Comparison of ENCODE assay signal across 1 cellular context in the genomic region with DNA sequence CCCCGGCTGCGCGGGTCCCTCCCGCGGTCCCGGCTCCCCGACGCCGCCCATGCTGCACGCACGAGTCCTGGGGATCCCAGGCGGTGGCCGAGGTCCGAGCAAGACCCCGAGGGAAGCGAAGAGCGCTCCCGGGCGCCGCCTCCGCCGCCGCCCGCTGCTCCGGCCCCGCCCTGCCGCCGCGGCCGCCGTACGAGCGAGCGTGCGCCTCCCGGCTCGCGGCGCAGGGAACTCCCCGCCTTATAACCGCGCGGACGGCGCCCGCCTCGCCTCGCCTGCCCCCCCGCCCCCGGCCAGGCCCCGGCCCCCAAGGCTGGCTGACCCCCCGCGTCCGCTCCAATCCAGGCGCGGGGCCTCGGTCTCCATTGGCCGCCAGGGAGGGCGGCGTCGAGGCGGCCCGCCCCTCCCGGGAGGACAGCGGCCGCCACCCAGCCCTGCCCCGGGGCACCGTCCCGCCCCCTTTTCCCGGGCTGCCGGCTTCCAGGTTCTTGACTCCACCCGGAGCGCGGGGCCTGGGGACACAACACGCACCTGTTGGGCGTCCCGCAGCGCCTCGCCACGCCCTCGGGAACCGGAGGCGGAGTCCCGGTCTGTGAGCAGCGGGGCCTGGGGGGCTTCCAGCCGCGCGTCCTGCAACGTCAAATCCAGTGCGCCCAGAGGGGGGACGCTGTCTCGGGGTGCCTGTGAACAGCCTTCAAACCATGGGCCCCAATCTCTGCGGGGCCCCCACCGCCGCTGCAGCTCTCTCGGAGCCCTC.
TF ChIP-seq lines count a peak whose summit lies in the region.

FADS3 (minus strand) TSS at position 215 of the 754 bp plus-strand sequence; CDS start at position 51, 164 bp downstream.

TF ChIP-seq in K562, 482 proteins besides CTCF, POLR2A, EP300 and RAD21 (continued from another document and continues in another):
- TF ChIP-seq, protein P1, sequence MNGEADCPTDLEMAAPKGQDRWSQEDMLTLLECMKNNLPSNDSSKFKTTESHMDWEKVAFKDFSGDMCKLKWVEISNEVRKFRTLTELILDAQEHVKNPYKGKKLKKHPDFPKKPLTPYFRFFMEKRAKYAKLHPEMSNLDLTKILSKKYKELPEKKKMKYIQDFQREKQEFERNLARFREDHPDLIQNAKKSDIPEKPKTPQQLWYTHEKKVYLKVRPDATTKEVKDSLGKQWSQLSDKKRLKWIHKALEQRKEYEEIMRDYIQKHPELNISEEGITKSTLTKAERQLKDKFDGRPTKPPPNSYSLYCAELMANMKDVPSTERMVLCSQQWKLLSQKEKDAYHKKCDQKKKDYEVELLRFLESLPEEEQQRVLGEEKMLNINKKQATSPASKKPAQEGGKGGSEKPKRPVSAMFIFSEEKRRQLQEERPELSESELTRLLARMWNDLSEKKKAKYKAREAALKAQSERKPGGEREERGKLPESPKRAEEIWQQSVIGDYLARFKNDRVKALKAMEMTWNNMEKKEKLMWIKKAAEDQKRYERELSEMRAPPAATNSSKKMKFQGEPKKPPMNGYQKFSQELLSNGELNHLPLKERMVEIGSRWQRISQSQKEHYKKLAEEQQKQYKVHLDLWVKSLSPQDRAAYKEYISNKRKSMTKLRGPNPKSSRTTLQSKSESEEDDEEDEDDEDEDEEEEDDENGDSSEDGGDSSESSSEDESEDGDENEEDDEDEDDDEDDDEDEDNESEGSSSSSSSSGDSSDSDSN (IDR thresholded peaks at IDR 0.05; ENCODE audit: borderline replicate concordance in 1 of 2, low read depth in 2 of 2, low read length in 2 of 2): 0 out of 4 replicates have a peak, but pooled peaks of 1 of the 2 experiments have one; percentile 31
- TF ChIP-seq, protein P2, sequence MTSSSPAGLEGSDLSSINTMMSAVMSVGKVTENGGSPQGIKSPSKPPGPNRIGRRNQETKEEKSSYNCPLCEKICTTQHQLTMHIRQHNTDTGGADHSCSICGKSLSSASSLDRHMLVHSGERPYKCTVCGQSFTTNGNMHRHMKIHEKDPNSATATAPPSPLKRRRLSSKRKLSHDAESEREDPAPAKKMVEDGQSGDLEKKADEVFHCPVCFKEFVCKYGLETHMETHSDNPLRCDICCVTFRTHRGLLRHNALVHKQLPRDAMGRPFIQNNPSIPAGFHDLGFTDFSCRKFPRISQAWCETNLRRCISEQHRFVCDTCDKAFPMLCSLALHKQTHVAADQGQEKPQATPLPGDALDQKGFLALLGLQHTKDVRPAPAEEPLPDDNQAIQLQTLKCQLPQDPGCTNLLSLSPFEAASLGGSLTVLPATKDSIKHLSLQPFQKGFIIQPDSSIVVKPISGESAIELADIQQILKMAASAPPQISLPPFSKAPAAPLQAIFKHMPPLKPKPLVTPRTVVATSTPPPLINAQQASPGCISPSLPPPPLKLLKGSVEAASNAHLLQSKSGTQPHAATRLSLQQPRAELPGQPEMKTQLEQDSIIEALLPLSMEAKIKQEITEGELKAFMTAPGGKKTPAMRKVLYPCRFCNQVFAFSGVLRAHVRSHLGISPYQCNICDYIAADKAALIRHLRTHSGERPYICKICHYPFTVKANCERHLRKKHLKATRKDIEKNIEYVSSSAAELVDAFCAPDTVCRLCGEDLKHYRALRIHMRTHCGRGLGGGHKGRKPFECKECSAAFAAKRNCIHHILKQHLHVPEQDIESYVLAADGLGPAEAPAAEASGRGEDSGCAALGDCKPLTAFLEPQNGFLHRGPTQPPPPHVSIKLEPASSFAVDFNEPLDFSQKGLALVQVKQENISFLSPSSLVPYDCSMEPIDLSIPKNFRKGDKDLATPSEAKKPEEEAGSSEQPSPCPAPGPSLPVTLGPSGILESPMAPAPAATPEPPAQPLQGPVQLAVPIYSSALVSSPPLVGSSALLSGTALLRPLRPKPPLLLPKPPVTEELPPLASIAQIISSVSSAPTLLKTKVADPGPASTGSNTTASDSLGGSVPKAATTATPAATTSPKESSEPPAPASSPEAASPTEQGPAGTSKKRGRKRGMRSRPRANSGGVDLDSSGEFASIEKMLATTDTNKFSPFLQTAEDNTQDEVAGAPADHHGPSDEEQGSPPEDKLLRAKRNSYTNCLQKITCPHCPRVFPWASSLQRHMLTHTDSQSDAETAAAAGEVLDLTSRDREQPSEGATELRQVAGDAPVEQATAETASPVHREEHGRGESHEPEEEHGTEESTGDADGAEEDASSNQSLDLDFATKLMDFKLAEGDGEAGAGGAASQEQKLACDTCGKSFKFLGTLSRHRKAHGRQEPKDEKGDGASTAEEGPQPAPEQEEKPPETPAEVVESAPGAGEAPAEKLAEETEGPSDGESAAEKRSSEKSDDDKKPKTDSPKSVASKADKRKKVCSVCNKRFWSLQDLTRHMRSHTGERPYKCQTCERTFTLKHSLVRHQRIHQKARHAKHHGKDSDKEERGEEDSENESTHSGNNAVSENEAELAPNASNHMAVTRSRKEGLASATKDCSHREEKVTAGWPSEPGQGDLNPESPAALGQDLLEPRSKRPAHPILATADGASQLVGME (CRISPR knock-in tag; IDR thresholded peaks at IDR 0.05): no peak
- TF ChIP-seq EWSR1 (IDR thresholded peaks at IDR 0.05; ENCODE audit: borderline replicate concordance, low read depth, partially characterized antibody): no peak
- no peak for TF ChIP-seq SNAPC5 (CRISPR knock-in tag; IDR thresholded peaks at IDR 0.05)
- TF ChIP-seq RBM34 (IDR thresholded peaks at IDR 0.05; ENCODE audit: borderline replicate concordance, insufficient read depth, low read length): 0 out of 2 replicates have a peak, but pooled peaks have one; percentile 52
- TF ChIP-seq ZNF444 (CRISPR knock-in tag; IDR thresholded peaks at IDR 0.05): no peak
- TF ChIP-seq TBL1XR1 (IDR thresholded peaks at IDR 0.05; ENCODE audit: low read length in 2 of 2): no peak
- no peak for TF ChIP-seq BRD9 (IDR thresholded peaks at IDR 0.05; ENCODE audit: low read depth, partially characterized antibody)
- no peak for TF ChIP-seq ZNF174 (CRISPR knock-in tag; IDR thresholded peaks at IDR 0.05)
- no peak for TF ChIP-seq PYGO2 (tag; IDR thresholded peaks at IDR 0.05)
- no peak for TF ChIP-seq ARHGAP35 (IDR thresholded peaks at IDR 0.05; ENCODE audit: partially characterized antibody)
- no peak for TF ChIP-seq ZKSCAN8 (CRISPR knock-in tag; IDR thresholded peaks at IDR 0.05)
- TF ChIP-seq LCOR (CRISPR knock-in tag; IDR thresholded peaks at IDR 0.05): no peak
- TF ChIP-seq, protein P3, sequence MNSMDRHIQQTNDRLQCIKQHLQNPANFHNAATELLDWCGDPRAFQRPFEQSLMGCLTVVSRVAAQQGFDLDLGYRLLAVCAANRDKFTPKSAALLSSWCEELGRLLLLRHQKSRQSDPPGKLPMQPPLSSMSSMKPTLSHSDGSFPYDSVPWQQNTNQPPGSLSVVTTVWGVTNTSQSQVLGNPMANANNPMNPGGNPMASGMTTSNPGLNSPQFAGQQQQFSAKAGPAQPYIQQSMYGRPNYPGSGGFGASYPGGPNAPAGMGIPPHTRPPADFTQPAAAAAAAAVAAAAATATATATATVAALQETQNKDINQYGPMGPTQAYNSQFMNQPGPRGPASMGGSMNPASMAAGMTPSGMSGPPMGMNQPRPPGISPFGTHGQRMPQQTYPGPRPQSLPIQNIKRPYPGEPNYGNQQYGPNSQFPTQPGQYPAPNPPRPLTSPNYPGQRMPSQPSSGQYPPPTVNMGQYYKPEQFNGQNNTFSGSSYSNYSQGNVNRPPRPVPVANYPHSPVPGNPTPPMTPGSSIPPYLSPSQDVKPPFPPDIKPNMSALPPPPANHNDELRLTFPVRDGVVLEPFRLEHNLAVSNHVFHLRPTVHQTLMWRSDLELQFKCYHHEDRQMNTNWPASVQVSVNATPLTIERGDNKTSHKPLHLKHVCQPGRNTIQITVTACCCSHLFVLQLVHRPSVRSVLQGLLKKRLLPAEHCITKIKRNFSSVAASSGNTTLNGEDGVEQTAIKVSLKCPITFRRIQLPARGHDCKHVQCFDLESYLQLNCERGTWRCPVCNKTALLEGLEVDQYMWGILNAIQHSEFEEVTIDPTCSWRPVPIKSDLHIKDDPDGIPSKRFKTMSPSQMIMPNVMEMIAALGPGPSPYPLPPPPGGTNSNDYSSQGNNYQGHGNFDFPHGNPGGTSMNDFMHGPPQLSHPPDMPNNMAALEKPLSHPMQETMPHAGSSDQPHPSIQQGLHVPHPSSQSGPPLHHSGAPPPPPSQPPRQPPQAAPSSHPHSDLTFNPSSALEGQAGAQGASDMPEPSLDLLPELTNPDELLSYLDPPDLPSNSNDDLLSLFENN (IDR thresholded peaks at IDR 0.05; ENCODE audit: low read depth in 2 of 2, low read length in 2 of 2): no peak
- TF ChIP-seq AFF4 (CRISPR knock-in tag; IDR thresholded peaks at IDR 0.05): 0 out of 2 replicates have a peak, but pooled peaks have one; percentile 66
- TF ChIP-seq ARNT (IDR thresholded peaks at IDR 0.05): no peak
- no peak for TF ChIP-seq HOXB6 (CRISPR knock-in tag; IDR thresholded peaks at IDR 0.05; ENCODE audit: borderline replicate concordance)
- TF ChIP-seq YY1 (IDR thresholded peaks at IDR 0.05; ENCODE audit: borderline replicate concordance in 1 of 3, control insufficient read depth in 1 of 3, extremely low read depth in 1 of 3, insufficient read depth in 3 of 3, insufficient read length in 1 of 3, insufficient replicate concordance in 2 of 3, low read depth in 1 of 3, low read length in 2 of 3): no peak
- no peak for TF ChIP-seq KLF16 (IDR thresholded peaks at IDR 0.05)
- TF ChIP-seq, protein P4, sequence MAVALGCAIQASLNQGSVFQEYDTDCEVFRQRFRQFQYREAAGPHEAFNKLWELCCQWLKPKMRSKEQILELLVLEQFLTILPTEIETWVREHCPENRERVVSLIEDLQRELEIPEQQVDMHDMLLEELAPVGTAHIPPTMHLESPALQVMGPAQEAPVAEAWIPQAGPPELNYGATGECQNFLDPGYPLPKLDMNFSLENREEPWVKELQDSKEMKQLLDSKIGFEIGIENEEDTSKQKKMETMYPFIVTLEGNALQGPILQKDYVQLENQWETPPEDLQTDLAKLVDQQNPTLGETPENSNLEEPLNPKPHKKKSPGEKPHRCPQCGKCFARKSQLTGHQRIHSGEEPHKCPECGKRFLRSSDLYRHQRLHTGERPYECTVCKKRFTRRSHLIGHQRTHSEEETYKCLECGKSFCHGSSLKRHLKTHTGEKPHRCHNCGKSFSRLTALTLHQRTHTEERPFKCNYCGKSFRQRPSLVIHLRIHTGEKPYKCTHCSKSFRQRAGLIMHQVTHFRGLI (CRISPR knock-in tag; IDR thresholded peaks at IDR 0.05): no peak
- TF ChIP-seq RFX7 (CRISPR knock-in tag; IDR thresholded peaks at IDR 0.05): no peak
- TF ChIP-seq, protein P5, sequence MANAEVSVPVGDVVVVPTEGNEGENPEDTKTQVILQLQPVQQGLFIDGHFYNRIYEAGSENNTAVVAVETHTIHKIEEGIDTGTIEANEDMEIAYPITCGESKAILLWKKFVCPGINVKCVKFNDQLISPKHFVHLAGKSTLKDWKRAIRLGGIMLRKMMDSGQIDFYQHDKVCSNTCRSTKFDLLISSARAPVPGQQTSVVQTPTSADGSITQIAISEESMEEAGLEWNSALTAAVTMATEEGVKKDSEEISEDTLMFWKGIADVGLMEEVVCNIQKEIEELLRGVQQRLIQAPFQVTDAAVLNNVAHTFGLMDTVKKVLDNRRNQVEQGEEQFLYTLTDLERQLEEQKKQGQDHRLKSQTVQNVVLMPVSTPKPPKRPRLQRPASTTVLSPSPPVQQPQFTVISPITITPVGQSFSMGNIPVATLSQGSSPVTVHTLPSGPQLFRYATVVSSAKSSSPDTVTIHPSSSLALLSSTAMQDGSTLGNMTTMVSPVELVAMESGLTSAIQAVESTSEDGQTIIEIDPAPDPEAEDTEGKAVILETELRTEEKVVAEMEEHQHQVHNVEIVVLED (CRISPR knock-in tag; IDR thresholded peaks at IDR 0.05): peak; percentile 60
- TF ChIP-seq ILF3 (IDR thresholded peaks at IDR 0.05; ENCODE audit: borderline replicate concordance): no peak
- TF ChIP-seq TCF7L2 (IDR thresholded peaks at IDR 0.05; ENCODE audit: low read depth, low read length): no peak
- TF ChIP-seq FOXM1 (IDR thresholded peaks at IDR 0.05; ENCODE audit: low read depth): no peak
- no peak for TF ChIP-seq FOXM1 (CRISPR knock-in tag; IDR thresholded peaks at IDR 0.05; ENCODE audit: low read depth)
- TF ChIP-seq BRF2 (IDR thresholded peaks at IDR 0.05; ENCODE audit: borderline replicate concordance, insufficient read depth, insufficient read length): no peak
- no peak for TF ChIP-seq HMG20B (CRISPR knock-in tag; IDR thresholded peaks at IDR 0.05)
- peak; percentile 66 for TF ChIP-seq RBM25 (IDR thresholded peaks at IDR 0.05; ENCODE audit: low read depth, low read length, severe bottlenecking)
- peak; percentile 38; the same call in 1 of the 2 replicates for TF ChIP-seq SAFB (IDR thresholded peaks at IDR 0.05; ENCODE audit: borderline replicate concordance, low read depth, low read length)
- TF ChIP-seq MYBL2 (IDR thresholded peaks at IDR 0.05; ENCODE audit: low read depth): no peak
- TF ChIP-seq MYBL2 (CRISPR knock-in tag; IDR thresholded peaks at IDR 0.05; ENCODE audit: borderline replicate concordance): no peak
- peak; percentile 82; the same call in 1 of the 2 replicates for TF ChIP-seq PHF21A (IDR thresholded peaks at IDR 0.05; ENCODE audit: borderline replicate concordance, low read depth)
- TF ChIP-seq ERF (CRISPR knock-in tag; IDR thresholded peaks at IDR 0.05): no peak
